In genomic region chr10:45260635-45261034, GRCh38 we compare ENCODE assay signal across 15 cellular contexts. TPM values are rescaled to one million over a fixed set of nuclear protein-coding genes. Genes with fewer than 3 reads are reported as not detected.
"Had no signal": no experiment of that assay in that cellular context is flagged by ENCODE, and none has a peak within 500 bp of the region (broad histone marks: within the 10 kb centered on the region; RNA-seq: fewer than 3 reads in every experiment).

No MANE protein-coding gene starts in this region.

RNA-seq across cellular contexts. Expression of gene OR13A1, which starts 54.8 kb away (rescaled TPM):
- total RNA-seq: activated naive CD4-positive, alpha-beta T cell treated with anti-CD3 and anti-CD28 coated beads for 36 hours; activated naive CD4-positive, alpha-beta T cell treated with anti-CD3 and anti-CD28 coated beads, Interleukin-2, amount 50 U/mL, for 72 hours; activated naive CD8-positive, alpha-beta T cell treated with anti-CD3 and anti-CD28 coated beads for 36 hours; activated T-cell treated with anti-CD3 and anti-CD28 coated beads, Interleukin-2, amount 50 U/mL, for 4 hours; activated T-cell treated with anti-CD3 and anti-CD28 coated beads, Interleukin-2, amount 50 U/mL, for 72 hours; activated T-helper 1 cell treated with anti-CD3 and anti-CD28 coated beads, Interleukin-12 subunit alpha, Interleukin-12 subunit beta, Interleukin-2, Interleukin-4 antibody, amounts not matched to agents 30 ng/mL and 10 ng/mL and 1 ng/mL, durations not matched to agents 14 hours and 24 hours and 36 hours; activated T-helper 17 cell treated with anti-CD3 and anti-CD28 coated beads, Interleukin-2, amount 50 U/mL, for 72 hours; activated T-helper 2 cell treated with anti-CD3 and anti-CD28 coated beads, Interferon-gamma antibody, Interleukin-2, Interleukin-4, amounts not matched to agents 10 μg/mL and 5 μg/mL and 100 μg/mL, durations not matched to agents 14 hours and 24 hours and 36 hours; aorta; ascending aorta; astrocyte; body of pancreas; bronchial epithelial cell; cardiac septum; chondrocyte had no signal
- polyA plus RNA-seq: aorta had no signal
